9 cellular contexts compared by ENCODE assay signal in the genomic region with DNA sequence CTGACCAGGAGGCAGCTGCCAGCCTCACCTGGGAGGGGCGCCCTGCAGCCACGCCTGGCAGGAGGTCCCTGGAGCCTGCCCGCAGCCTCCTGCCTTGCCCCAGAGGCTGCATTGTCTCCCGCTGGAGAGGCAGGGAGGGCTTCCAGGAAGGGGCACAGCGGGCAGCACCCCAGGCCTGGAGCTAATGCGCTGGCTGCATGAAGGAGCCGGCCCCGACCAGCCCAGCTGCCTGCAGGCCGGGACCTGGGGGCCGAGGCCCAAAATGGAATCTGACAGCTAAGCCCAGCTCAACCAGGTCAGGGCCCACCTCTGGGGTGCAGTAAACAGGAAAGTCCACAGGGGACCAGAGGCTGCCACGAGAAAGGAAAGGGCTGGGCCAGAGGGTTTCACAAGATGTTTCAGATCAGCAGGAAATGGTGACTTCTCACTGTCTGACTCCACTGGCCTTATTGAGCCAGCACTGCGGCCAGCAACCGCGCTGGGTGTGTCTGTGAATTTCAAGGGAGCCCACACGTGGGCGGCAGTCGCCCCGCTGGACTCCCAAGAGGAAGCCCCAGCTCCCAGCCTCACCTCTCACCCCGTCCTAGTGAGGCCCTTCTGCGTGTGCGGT. TPM values are rescaled to one million over a fixed set of nuclear protein-coding genes. Genes with fewer than 3 reads are reported as not detected.
A peak's percentile ranks its signal among the peaks of the same experiment; 100 is the strongest.
DNase-seq lines count a peak whose midpoint lies in the region; ATAC-seq and TF ChIP-seq lines count a peak whose summit lies in the region.
"Had no signal": no experiment of that assay in that cellular context is flagged by ENCODE, and none has a peak within 500 bp of the region (broad histone marks: within the 10 kb centered on the region; RNA-seq: fewer than 3 reads in every experiment).

No MANE protein-coding gene starts in this region.

- TF ChIP-seq CTCF in esophagus squamous epithelium (IDR thresholded peaks at IDR 0.05) (peak in 3 of 6 experiments; percentile 29 to 41 (median 32)), prostate gland (IDR thresholded peaks at IDR 0.05) (peak in 2 of 4 experiments; percentile 6 to 17)

- DNase-seq in NCI-H226 = peak; percentile 53
- DNase-seq in esophagus squamous epithelium (lab: John Stamatoyannopoulos, UW) = no peak
- DNase-seq in prostate gland (ENCODE audit: low spot score) = no peak

- TF ChIP-seq POLR2A in esophagus squamous epithelium (IDR thresholded peaks at IDR 0.05) (no peak), prostate gland (IDR thresholded peaks at IDR 0.05) (no peak)

- peak; percentile 71 for ATAC-seq in GM18867 (IDR thresholded peaks at IDR 0.05; ENCODE audit: unreplicated experiment)
- no peak for ATAC-seq in GM19452 (IDR thresholded peaks at IDR 0.05; ENCODE audit: unreplicated experiment)
- ATAC-seq in GM18909 (IDR thresholded peaks at IDR 0.05; ENCODE audit: poor library complexity, unreplicated experiment) = no peak
- no peak for ATAC-seq in HG03457 (IDR thresholded peaks at IDR 0.05; ENCODE audit: unreplicated experiment)
- ATAC-seq in GM21515 (IDR thresholded peaks at IDR 0.05; ENCODE audit: unreplicated experiment) = no peak

- WGBS in esophagus squamous epithelium, 2 donors = 30 to 60% methylated on average over 1 to 3 of the region's 21 CpGs
- WGBS in prostate gland = 79% methylated on average over 21 of the region's 21 CpGs

- H3K27me3 ChIP-seq in esophagus squamous epithelium (peaks cover 0 to 27% (median 0%) of the 10 kb centered on the region in 4 donors), prostate gland (replicated peaks; ENCODE audit: insufficient read depth) (no peaks in the 10 kb centered on the region)

- peaks cover 35 to 67% (median 54%) of the 10 kb centered on the region in 3 donors for H3K4me1 ChIP-seq in esophagus squamous epithelium
- peaks cover 7% of the 10 kb centered on the region for H3K4me1 ChIP-seq in prostate gland (replicated peaks)

- H3K36me3 ChIP-seq in esophagus squamous epithelium = no peaks in the 10 kb centered on the region
- no peaks in the 10 kb centered on the region for H3K36me3 ChIP-seq in prostate gland

- H3K27ac ChIP-seq in esophagus squamous epithelium = peak overlapping the region; percentile 12 to 82 (median 54)
- H3K27ac ChIP-seq in prostate gland = peak overlapping the region; percentile 5 to 33
- H3K27ac ChIP-seq: epithelial cell of prostate had no signal

- H3K9me3 ChIP-seq in esophagus squamous epithelium (peaks cover 0 to 4% (median 2%) of the 10 kb centered on the region in 3 donors), prostate gland (no peaks in the 10 kb centered on the region)

- intact Hi-C loops in esophagus squamous epithelium (cut with DNase I) (no loop called here), prostate gland (cut with DNase I) (no loop called here)

- H3K4me3 ChIP-seq in esophagus squamous epithelium = no peak overlapping the region
- H3K4me3 ChIP-seq in prostate gland = no peak overlapping the region

RNA-seq across cellular contexts. Expression of a gene that starts 18.6 kb away (rescaled TPM):
- total RNA-seq in esophagus squamous epithelium (10 to 100 TPM; 32.0 to 40.8 (median 36.2) TPM), prostate gland (10 to 100 TPM; 38.0 to 63.3 TPM)
